Comparison of ENCODE assay signal across 8 cellular contexts in the genomic region with DNA sequence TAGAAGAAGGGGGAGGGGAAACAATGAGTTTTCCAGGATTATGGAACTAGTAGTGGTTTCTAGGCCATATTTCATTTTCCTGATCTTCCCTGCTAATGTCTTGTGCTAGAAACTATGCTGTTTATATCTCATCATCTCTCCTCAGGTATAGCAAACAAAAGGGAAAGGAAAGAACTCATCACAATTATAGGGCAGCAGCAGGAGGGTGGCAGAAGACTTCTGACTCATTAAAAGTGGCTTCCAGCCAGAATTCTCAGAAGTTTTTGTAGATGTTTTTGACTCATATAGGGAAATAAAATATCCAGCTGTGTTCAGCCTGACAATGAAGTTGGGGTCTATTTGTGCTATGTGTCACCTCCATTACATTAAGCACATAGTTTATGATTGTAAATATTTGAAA. TPM values are rescaled to one million over a fixed set of nuclear protein-coding genes. Genes with fewer than 3 reads are reported as not detected.
DNase-seq lines count a peak whose midpoint lies in the region; ATAC-seq and TF ChIP-seq lines count a peak whose summit lies in the region.

No MANE protein-coding gene starts in this region.

- H3K9me3 Mint-ChIP-seq in stimulated activated memory B cell treated with anti-CD40 and anti-IgM and Interleukin-4, amounts not matched to agents 10 μg/mL and 1 μg/mL and 100 μg/mL, for 72 hours = no peaks in the 10 kb centered on the region

- peak; percentile 30 for ATAC-seq in GM21786 (IDR thresholded peaks at IDR 0.05; ENCODE audit: unreplicated experiment)
- peak; percentile 84 for ATAC-seq in esophagus mucosa
- ATAC-seq in stimulated activated memory B cell treated with anti-CD40 and anti-IgM and Interleukin-4, amounts not matched to agents 10 μg/mL and 1 μg/mL and 100 μg/mL, for 72 hours = peak; percentile 51
- no peak for ATAC-seq in aorta (ENCODE audit: low FRiP score)
- no peak for ATAC-seq in GM18520 (IDR thresholded peaks at IDR 0.05; ENCODE audit: unreplicated experiment)

- DNase-seq in AG04450 (ENCODE audit: low read depth, low spot score) (peak; percentile 51), SW480 (ENCODE audit: low spot score) (peak; percentile 22), aorta (no peak), BE2C (no peak)

- intact Hi-C loops in aorta (cut with DNase I) = loop anchor here (5.0 to 10.0 kb wide), 2 partner anchors 217 to 320 kb away; no protein-coding TSS in a partner anchor

- no peaks in the 10 kb centered on the region for H3K36me3 ChIP-seq in aorta (ENCODE audit: control insufficient read depth in 1 of 2, insufficient read depth in 2 of 2, low read length in 1 of 2)
- no peaks in the 10 kb centered on the region for H3K36me3 ChIP-seq in BE2C

- H3K27ac ChIP-seq in AG04450 (ENCODE audit: low read depth, low read length) = no peak overlapping the region
- no peak overlapping the region for H3K27ac ChIP-seq in aorta (ENCODE audit: low read depth in 1 of 2, low read length in 2 of 2)

- peaks cover 20% of the 10 kb centered on the region for H3K4me1 Mint-ChIP-seq in stimulated activated memory B cell treated with anti-CD40 and anti-IgM and Interleukin-4, amounts not matched to agents 10 μg/mL and 1 μg/mL and 100 μg/mL, for 72 hours

- H3K27ac Mint-ChIP-seq in stimulated activated memory B cell treated with anti-CD40 and anti-IgM and Interleukin-4, amounts not matched to agents 10 μg/mL and 1 μg/mL and 100 μg/mL, for 72 hours = peak overlapping the region; percentile 54

- H3K4me1 ChIP-seq in aorta (ENCODE audit: control insufficient read depth in 1 of 2, insufficient read depth in 2 of 2, low read length in 2 of 2) = peaks cover 9 to 22% of the 10 kb centered on the region in 2 donors
- no peaks in the 10 kb centered on the region for H3K4me1 ChIP-seq in BE2C

- H3K4me3 Mint-ChIP-seq in stimulated activated memory B cell treated with anti-CD40 and anti-IgM and Interleukin-4, amounts not matched to agents 10 μg/mL and 1 μg/mL and 100 μg/mL, for 72 hours = peak overlapping the region; percentile 27

- CTCF ChIA-PET in AG04450 (lab: Charles Lee) = interaction anchor here (1.8 kb wide), 1 partner anchor 322 kb away, joined by 8 read pairs; no protein-coding TSS in a partner anchor

- peaks cover 7% of the 10 kb centered on the region for H3K36me3 Mint-ChIP-seq in stimulated activated memory B cell treated with anti-CD40 and anti-IgM and Interleukin-4, amounts not matched to agents 10 μg/mL and 1 μg/mL and 100 μg/mL, for 72 hours

- H3K9me3 ChIP-seq in AG04450 (ENCODE audit: control insufficient read depth, insufficient read depth, low read length) (no peaks in the 10 kb centered on the region), aorta (ENCODE audit: control insufficient read depth, low read length) (no peaks in the 10 kb centered on the region), BE2C (no peaks in the 10 kb centered on the region)

- no peaks in the 10 kb centered on the region for H3K27me3 Mint-ChIP-seq in stimulated activated memory B cell treated with anti-CD40 and anti-IgM and Interleukin-4, amounts not matched to agents 10 μg/mL and 1 μg/mL and 100 μg/mL, for 72 hours

- H3K4me3 ChIP-seq in AG04450 (ENCODE audit: low read depth, low read length) (no peak overlapping the region), aorta (ENCODE audit: low read length in 2 of 2) (no peak overlapping the region), BE2C (ENCODE audit: low read depth, low read length) (no peak overlapping the region)

- POLR2A ChIA-PET in AG04450 (lab: Yijun Ruan, JAX) = no interaction called here

- TF ChIP-seq CTCF in AG04450 (IDR thresholded peaks at IDR 0.05; ENCODE audit: low read depth, low read length) (no peak), BE2C (IDR thresholded peaks at IDR 0.05; ENCODE audit: low read depth, low read length) (no peak)

- H3K27me3 ChIP-seq in AG04450 (ENCODE audit: control insufficient read depth, insufficient read depth, low read length) (no peaks in the 10 kb centered on the region), aorta (ENCODE audit: control insufficient read depth in 1 of 2, insufficient read depth in 2 of 2, low read length in 1 of 2) (no peaks in the 10 kb centered on the region), BE2C (peaks cover 20% of the 10 kb centered on the region)

RNA-seq across cellular contexts. Expression of a gene that starts 6.5 kb away (rescaled TPM):
- polyA plus RNA-seq in AG04450 (2011; rRNA removed) (9.8 and 12.1 TPM in 2 replicates), aorta (10 to 100 TPM; 16.9 to 36.2 TPM)
- 9.6 and 15.1 TPM in 2 replicates for polyA minus RNA-seq in AG04450 (2011; rRNA and poly(A)+ RNA removed)
- total RNA-seq in esophagus mucosa (34.3 TPM), aorta (100 to 1,000 TPM in 1 of 2 donors, 10 to 100 TPM in 1; 65.8 to 117 TPM)
- not detected for polyA plus RNA-seq in BE2C (2012; ENCODE audit: insufficient read depth, insufficient read length, low read depth)

Comparison
In these comparisons a context has a peak if more than half of its experiments do, and no peak if none do; other contexts are left out.
1. DNase-seq: peak in AG04450 (single experiment) and SW480 (single experiment); none in aorta (0 of 2) and BE2C (single experiment).
2. ATAC-seq: peak in GM21786 (single experiment), esophagus mucosa (single experiment) and stimulated activated memory B cell treated with anti-CD40 and anti-IgM and Interleukin-4, amounts not matched to agents 10 μg/mL and 1 μg/mL and 100 μg/mL, for 72 hours (single experiment); none in aorta (single experiment) and GM18520 (single experiment).